Comparison of ENCODE assay signal across 8 cellular contexts in genomic region chr19:39413269-39413902, GRCh38. TPM values are rescaled to one million over a fixed set of nuclear protein-coding genes. Genes with fewer than 3 reads are reported as not detected.
DNase-seq lines count a peak whose midpoint lies in the region; ATAC-seq and TF ChIP-seq lines count a peak whose summit lies in the region.

No MANE protein-coding gene starts in this region.

- H3K4me1 ChIP-seq in RWPE2 (ENCODE audit: insufficient read depth, poor library complexity, severe bottlenecking) (peaks cover 13% of the 10 kb centered on the region), tibial nerve (peaks cover 6 to 58% (median 34%) of the 10 kb centered on the region in 4 donors)

- peak; percentile 31 for DNase-seq in activated naive CD4-positive, alpha-beta T cell treated with Interleukin-2 at 50 U/mL for 16 hours
- DNase-seq in activated naive CD4-positive, alpha-beta T cell treated with anti-CD3 and anti-CD28 coated beads, Interleukin-2, amount 50 U/mL, for 16 hours, result no peak
- no peak for DNase-seq in RWPE2 (ENCODE audit: low spot score)
- DNase-seq in coronary artery (ENCODE audit: low spot score), result no peak
- peak; percentile 59 to 95 for DNase-seq in lower leg skin (ENCODE audit: low spot score in 2 of 2)
- DNase-seq in tibial nerve (ENCODE audit: low spot score in 2 of 2), result no peak

- TF ChIP-seq CTCF in RWPE2 (IDR thresholded peaks at IDR 0.05; ENCODE audit: poor library complexity, severe bottlenecking), result no peak
- TF ChIP-seq CTCF in coronary artery (IDR thresholded peaks at IDR 0.05), result no peak
- TF ChIP-seq CTCF in lower leg skin (IDR thresholded peaks at IDR 0.05), result no peak
- no peak for TF ChIP-seq CTCF in tibial nerve (IDR thresholded peaks at IDR 0.05)

- peak in 1 of 2 donors; percentile 13 for TF ChIP-seq EP300 in tibial nerve (IDR thresholded peaks at IDR 0.05)

- ATAC-seq in RWPE2 (ENCODE audit: low read depth) (peak; percentile 2; the same call in 1 of the 3 replicates), GM21360 (IDR thresholded peaks at IDR 0.05; ENCODE audit: unreplicated experiment) (no peak), HG03159 (IDR thresholded peaks at IDR 0.05; ENCODE audit: unreplicated experiment) (no peak)

- H3K4me3 ChIP-seq in RWPE2 (ENCODE audit: severe bottlenecking) (peak overlapping the region; percentile 84), coronary artery (peak overlapping the region; percentile 97), lower leg skin (ENCODE audit: low read depth, poor library complexity, severe bottlenecking) (peak overlapping the region; percentile 68), tibial nerve (peak overlapping the region; percentile 66 to 87 (median 74))

- H3K36me3 ChIP-seq in RWPE2 (ENCODE audit: low read depth) (peaks cover 34% of the 10 kb centered on the region), tibial nerve (peaks cover 4 to 34% (median 6%) of the 10 kb centered on the region in 3 donors)

- peak overlapping the region; percentile 97 for H3K27ac ChIP-seq in RWPE2 (ENCODE audit: poor library complexity, severe bottlenecking)
- peak overlapping the region; percentile 99 to 100 for H3K27ac ChIP-seq in coronary artery
- peak overlapping the region; percentile 94 to 99 (median 96) for H3K27ac ChIP-seq in tibial nerve

- intact Hi-C loops in lower leg skin (cut with DNase I; ENCODE audit: low total_unique reads), result no loop called here

- no peaks in the 10 kb centered on the region for H3K9me3 ChIP-seq in RWPE2 (ENCODE audit: severe bottlenecking)
- no peaks in the 10 kb centered on the region for H3K9me3 ChIP-seq in tibial nerve

- no peak for TF ChIP-seq POLR2A in lower leg skin (IDR thresholded peaks at IDR 0.05)
- TF ChIP-seq POLR2A in tibial nerve (IDR thresholded peaks at IDR 0.05), result no peak

- H3K27me3 ChIP-seq in RWPE2 (ENCODE audit: insufficient read depth, poor library complexity, severe bottlenecking) (no peaks in the 10 kb centered on the region), tibial nerve (no peaks in the 10 kb centered on the region)

- 1 to 2% methylated on average over 31 to 42 of the region's 55 CpGs for WGBS in lower leg skin, 2 donors
- WGBS in tibial nerve, 2 donors, result 1% methylated on average over 37 to 46 of the region's 55 CpGs

RNA-seq across cellular contexts. Expression of gene PLEKHG2, which starts 0.9 kb away (rescaled TPM):
- total RNA-seq in lower leg skin, result 1 to 10 TPM; 3.0 to 6.4 (median 4.3) TPM
- total RNA-seq in tibial nerve, result 10 to 100 TPM; 20.1 to 62.1 (median 35.6) TPM

RNA-seq across cellular contexts. Expression of gene ZFP36, which starts 6.7 kb away (rescaled TPM):
- total RNA-seq in lower leg skin (100 to 1,000 TPM; 170 to 536 (median 280) TPM), tibial nerve (100 to 1,000 TPM; 125 to 274 (median 178) TPM)

RNA-seq across cellular contexts. Expression of gene MED29, which starts 22.2 kb away (rescaled TPM):
- total RNA-seq in lower leg skin (10 to 100 TPM; 30.3 to 35.8 (median 33.3) TPM), tibial nerve (10 to 100 TPM; 32.9 to 52.5 (median 37.6) TPM)

RNA-seq across cellular contexts. Expression of gene RPS16, which starts 22.4 kb away (rescaled TPM):
- total RNA-seq in lower leg skin, result 1,000 to 10,000 TPM; 1,726 to 3,026 (median 2,088) TPM
- 1,000 to 10,000 TPM; 1,048 to 1,762 (median 1,462) TPM for total RNA-seq in tibial nerve

RNA-seq across cellular contexts. Expression of gene PAF1, which starts 22.5 kb away (rescaled TPM):
- total RNA-seq in lower leg skin (10 to 100 TPM; 22.4 to 48.0 (median 36.3) TPM), tibial nerve (10 to 100 TPM; 30.8 to 48.3 (median 44.3) TPM)

Comparison
In these comparisons a context has a peak if more than half of its experiments do, and no peak if none do; other contexts are left out.
1. DNase-seq: peak in activated naive CD4-positive, alpha-beta T cell treated with Interleukin-2 at 50 U/mL for 16 hours (single experiment) and lower leg skin (2 of 2); none in activated naive CD4-positive, alpha-beta T cell treated with anti-CD3 and anti-CD28 coated beads, Interleukin-2, amount 50 U/mL, for 16 hours (single experiment), RWPE2 (single experiment), coronary artery (single experiment) and tibial nerve (0 of 2).
2. Peak in every context shown above with its lines, with median percentiles within 50 percentile points of each other: H3K27ac ChIP-seq and H3K4me3 ChIP-seq.